In genomic region chr2:233503481-233503880, GRCh38 we compare ENCODE assay signal across 31 cellular contexts.
"Had no signal": no experiment of that assay in that cellular context is flagged by ENCODE, and none has a peak within 500 bp of the region (broad histone marks: within the 10 kb centered on the region; RNA-seq: fewer than 3 reads in every experiment).

No MANE protein-coding gene starts in this region.

- FAIRE-seq: endometrium, endothelial cell of umbilical vein had no signal

- H3K4me3 ChIP-seq: ascending aorta, breast epithelium, cardiac muscle cell, colonic mucosa, esophagus squamous epithelium, gastroesophageal sphincter, heart right ventricle had no signal

- H3K9me3 ChIP-seq: colonic mucosa had no signal

- H3K27me3 ChIP-seq: ascending aorta, breast epithelium, cardiac muscle cell, colonic mucosa, esophagus squamous epithelium, gastroesophageal sphincter, heart right ventricle had no signal

- H3K4me1 ChIP-seq: ascending aorta, breast epithelium, colonic mucosa, esophagus squamous epithelium, gastroesophageal sphincter had no signal

- H3K27ac ChIP-seq: ascending aorta, breast epithelium, cardiac muscle cell, colonic mucosa, epithelial cell of prostate, esophagus squamous epithelium, gastroesophageal sphincter, heart right ventricle, WERI-Rb-1 had no signal

- DNase-seq: activated CD4-positive, alpha-beta memory T cell treated with anti-CD3 and anti-CD28 coated beads for 36 hours; activated CD4-positive, alpha-beta T cell treated with anti-CD3 and anti-CD28 coated beads for 36 hours; activated CD4-positive, alpha-beta T cell treated with anti-CD3 and anti-CD28 coated beads, Interleukin-2, amount 10 ng/mL, durations not matched to agents 24 days and 14 days; activated CD4-positive, CD25-positive, alpha-beta regulatory T cell; activated CD4-positive, CD25-positive, alpha-beta regulatory T cell treated with anti-CD3 and anti-CD28 coated beads, Interleukin-2, amount 50 U/mL, for 72 hours; activated CD8-positive, alpha-beta memory T cell treated with anti-CD3 and anti-CD28 coated beads, Interleukin-2, amount 10 ng/mL, durations not matched to agents 7 days and 5 days; activated CD8-positive, alpha-beta memory T cell treated with anti-CD3 and anti-CD28 coated beads, Interleukin-2, amount 50 U/mL, for 4 hours; activated CD8-positive, alpha-beta T cell treated with anti-CD3 and anti-CD28 coated beads, Interleukin-2, amount 10 ng/mL, durations not matched to agents 7 days and 5 days; activated gamma-delta T cell; activated naive CD4-positive, alpha-beta T cell; activated naive CD4-positive, alpha-beta T cell treated with anti-CD3 and anti-CD28 coated beads, Interleukin-2, amount 10 ng/mL, durations not matched to agents 7 days and 5 days; activated naive CD8-positive, alpha-beta T cell treated with anti-CD3 and anti-CD28 coated beads, Interleukin-2, amount 10 ng/mL, durations not matched to agents 7 days and 5 days; activated T-cell treated with anti-CD3 and anti-CD28 coated beads, Interleukin-2, amount 50 U/mL, for 1 hour; activated T-cell treated with anti-CD3 and anti-CD28 coated beads, Interleukin-2, amount 50 U/mL, for 48 hours; central memory CD4-positive, alpha-beta T cell; cerebellar nuclear complex; colonic mucosa; effector CD8-positive, alpha-beta T cell; esophagus squamous epithelium; foreskin melanocyte; heart right ventricle; T-helper 17 cell; T1000; WERI-Rb-1 had no signal

- ATAC-seq: activated CD4-positive, alpha-beta T cell treated with anti-CD3 and anti-CD28 coated beads for 36 hours; activated CD8-positive, alpha-beta memory T cell treated with anti-CD3 and anti-CD28 coated beads, Interleukin-2, amount 10 ng/mL, durations not matched to agents 7 days and 5 days; activated CD8-positive, alpha-beta T cell treated with anti-CD3 and anti-CD28 coated beads, Interleukin-2, amount 10 ng/mL, durations not matched to agents 7 days and 5 days; gastroesophageal sphincter; heart right ventricle; T-helper 17 cell had no signal

- H3K36me3 ChIP-seq: breast epithelium, colonic mucosa, WERI-Rb-1 had no signal
